In the genomic region with DNA sequence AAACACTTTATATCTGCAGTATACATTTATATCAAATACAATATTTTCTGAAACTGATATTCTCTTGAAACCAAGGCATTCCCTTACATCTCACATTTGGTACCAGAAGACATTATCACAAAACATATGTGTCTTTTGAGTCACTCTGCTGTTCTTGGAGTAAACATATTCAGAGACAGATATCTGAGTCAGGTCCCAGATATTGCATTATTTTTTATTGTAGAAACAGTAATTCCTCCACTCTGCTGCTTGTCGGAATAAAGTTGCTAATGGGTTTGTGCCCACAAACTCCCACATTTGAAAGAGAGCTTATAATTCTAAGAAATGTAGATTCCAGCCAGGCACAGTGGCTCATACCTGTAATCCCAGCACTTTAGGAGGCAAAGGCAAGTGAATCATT, we compare ENCODE assay signal across 30 cellular contexts.
"Had no signal": no experiment of that assay in that cellular context is flagged by ENCODE, and none has a peak within 500 bp of the region (broad histone marks: within the 10 kb centered on the region; RNA-seq: fewer than 3 reads in every experiment).

No MANE protein-coding gene starts in this region.

- H3K4me3 ChIP-seq: esophagus squamous epithelium, heart right ventricle, left ventricle myocardium inferior, lower lobe of right lung, ovary, psoas muscle, thoracic aorta, tibial nerve, upper lobe of left lung, uterus had no signal

- H3K27me3 ChIP-seq: esophagus squamous epithelium, foreskin keratinocyte, heart right ventricle, ovary, tibial nerve, uterus had no signal

- H3K4me3 Mint-ChIP-seq: effector memory CD8-positive, alpha-beta T cell; immature natural killer cell; naive thymus-derived CD8-positive, alpha-beta T cell; nephron progenitor cell; stimulated activated naive B cell treated with anti-CD40 and anti-IgM and Interleukin-4, amounts not matched to agents 10 μg/mL and 1 μg/mL and 100 μg/mL, for 72 hours; stimulated activated naive CD8-positive, alpha-beta T cell treated with anti-CD3 and anti-CD28 coated beads, Interleukin-15, Interleukin-2, amounts not matched to agents 100 ng/mL and 50 ng/mL, for 24 hours had no signal

- H3K4me1 Mint-ChIP-seq: immature natural killer cell; naive thymus-derived CD8-positive, alpha-beta T cell; stimulated activated naive B cell treated with anti-CD40 and anti-IgM and Interleukin-4, amounts not matched to agents 10 μg/mL and 1 μg/mL and 100 μg/mL, for 72 hours had no signal

- DNase-seq: cortex of kidney; effector memory CD8-positive, alpha-beta T cell; erythroblast; esophagus squamous epithelium; foreskin keratinocyte; glutamatergic neuron; heart right ventricle; hippocampal formation; immature natural killer cell; islet precursor cell; kidney glomerular epithelial cell; left colon; left ventricle myocardium inferior; lower lobe of right lung; naive thymus-derived CD8-positive, alpha-beta T cell; nephron progenitor cell; nucleus accumbens; ovary; posterior cingulate gyrus; psoas muscle; right cardiac atrium; small intestine; stimulated activated CD4-positive, alpha-beta T cell treated with anti-CD3 and anti-CD28 coated beads, Interleukin-15, amount 100 ng/mL, for 24 hours; stimulated activated CD4-positive, alpha-beta T cell treated with anti-CD3 and anti-CD28 coated beads, Interleukin-2, amount 100 ng/mL, for 48 hours; stimulated activated naive B cell treated with anti-CD40 and anti-IgM and Interleukin-4, amounts not matched to agents 10 μg/mL and 1 μg/mL and 100 μg/mL, for 72 hours; upper lobe of left lung; uterus had no signal

- H3K27ac Mint-ChIP-seq: effector memory CD8-positive, alpha-beta T cell; immature natural killer cell; nephron progenitor cell; stimulated activated naive B cell treated with anti-CD40 and anti-IgM and Interleukin-4, amounts not matched to agents 10 μg/mL and 1 μg/mL and 100 μg/mL, for 72 hours; stimulated activated naive CD8-positive, alpha-beta T cell treated with anti-CD3 and anti-CD28 coated beads, Interleukin-15, Interleukin-2, amounts not matched to agents 100 ng/mL and 50 ng/mL, for 24 hours had no signal

- H3K9me3 ChIP-seq: esophagus squamous epithelium, left ventricle myocardium inferior, lower lobe of right lung, ovary, psoas muscle, thoracic aorta, tibial nerve, upper lobe of left lung, uterus had no signal

- H3K9me3 Mint-ChIP-seq: effector memory CD8-positive, alpha-beta T cell had no signal

- H3K36me3 Mint-ChIP-seq: naive thymus-derived CD8-positive, alpha-beta T cell; stimulated activated naive B cell treated with anti-CD40 and anti-IgM and Interleukin-4, amounts not matched to agents 10 μg/mL and 1 μg/mL and 100 μg/mL, for 72 hours had no signal

- H3K27ac ChIP-seq: esophagus squamous epithelium, foreskin keratinocyte, heart right ventricle, left ventricle myocardium inferior, lower lobe of right lung, ovary, psoas muscle, thoracic aorta, tibial nerve, upper lobe of left lung, uterus had no signal

- H3K4me1 ChIP-seq: esophagus squamous epithelium, foreskin keratinocyte, left ventricle myocardium inferior, lower lobe of right lung, psoas muscle, upper lobe of left lung, uterus had no signal

- H3K36me3 ChIP-seq: esophagus squamous epithelium, heart right ventricle, left ventricle myocardium inferior, lower lobe of right lung, ovary, thoracic aorta, tibial nerve, upper lobe of left lung, uterus had no signal
